ENCODE assay signal across 8 cellular contexts in genomic region chr6:38871745-38872568, GRCh38.
DNase-seq lines count a peak whose midpoint lies in the region; ATAC-seq and TF ChIP-seq lines count a peak whose summit lies in the region.

No MANE protein-coding gene starts in this region.

- no peaks in the 10 kb centered on the region for H3K27me3 ChIP-seq in lung (ENCODE audit: control insufficient read depth, insufficient read depth)

- H3K4me3 ChIP-seq in lung, result no peak overlapping the region

- no peaks in the 10 kb centered on the region for H3K9me3 ChIP-seq in lung (ENCODE audit: control insufficient read depth in 2 of 2, insufficient read depth in 1 of 2, low read length in 1 of 2)

- DNase-seq in NCI-H2227 (lab: John Stamatoyannopoulos, UW; ENCODE audit: unreplicated experiment) (peak; percentile 68), dedifferentiated amniotic fluid mesenchymal stem cell (ENCODE audit: extremely low spot score) (peak; percentile 53), lung (ENCODE audit: low spot score) (peak; percentile 56)
- peak; percentile 40 to 43 for DNase-seq in activated CD4-positive, alpha-beta T cell treated with anti-CD3 and anti-CD28 coated beads for 24 hours (ENCODE audit: low read depth in 2 of 2)
- DNase-seq in stimulated activated CD8-positive, alpha-beta memory T cell treated with anti-CD3 and anti-CD28 coated beads, Interleukin-4, amount 100 ng/mL, for 1 hour (ENCODE audit: low read depth in 2 of 2, low spot score in 1 of 2), result peak; percentile 5 to 17

- WGBS in lung, 2 donors, result 38 to 39% methylated on average over 15 of the region's 15 CpGs

- no peaks in the 10 kb centered on the region for H3K36me3 ChIP-seq in lung (ENCODE audit: control insufficient read depth in 2 of 2, insufficient read depth in 2 of 2, low read length in 2 of 2)

- H3K27ac ChIP-seq in 22Rv1, result no peak overlapping the region
- H3K27ac ChIP-seq in lung (ENCODE audit: low read depth in 1 of 2, low read length in 1 of 2), result no peak overlapping the region

- no peaks in the 10 kb centered on the region for H3K4me1 ChIP-seq in lung (ENCODE audit: control insufficient read depth in 2 of 2, insufficient read depth in 2 of 2, low read length in 2 of 2)

- ATAC-seq in lung (ENCODE audit: insufficient read depth, low FRiP score), result no peak
- ATAC-seq in HG02571 (IDR thresholded peaks at IDR 0.05; ENCODE audit: unreplicated experiment), result no peak

- peak; percentile 97 for TF ChIP-seq CTCF in 22Rv1 (IDR thresholded peaks at IDR 0.05)
- peak; percentile 92 for TF ChIP-seq CTCF in GM12872 (IDR thresholded peaks at IDR 0.05; ENCODE audit: insufficient read depth, low read depth, low read length)
- TF ChIP-seq CTCF in lung (IDR thresholded peaks at IDR 0.05; ENCODE audit: control extremely low read depth, extremely low read depth), result peak; percentile 86

Comparison
In these comparisons a context has a peak if more than half of its experiments do, and no peak if none do; other contexts are left out.
1. DNase-seq: peak in every context shown above with its lines; median percentile 68 in NCI-H2227; 56 in lung; 53 in dedifferentiated amniotic fluid mesenchymal stem cell; 42 in activated CD4-positive, alpha-beta T cell treated with anti-CD3 and anti-CD28 coated beads for 24 hours; 11 in stimulated activated CD8-positive, alpha-beta memory T cell treated with anti-CD3 and anti-CD28 coated beads, Interleukin-4, amount 100 ng/mL, for 1 hour.